ENCODE assay signal across 1 cellular context in the genomic region with DNA sequence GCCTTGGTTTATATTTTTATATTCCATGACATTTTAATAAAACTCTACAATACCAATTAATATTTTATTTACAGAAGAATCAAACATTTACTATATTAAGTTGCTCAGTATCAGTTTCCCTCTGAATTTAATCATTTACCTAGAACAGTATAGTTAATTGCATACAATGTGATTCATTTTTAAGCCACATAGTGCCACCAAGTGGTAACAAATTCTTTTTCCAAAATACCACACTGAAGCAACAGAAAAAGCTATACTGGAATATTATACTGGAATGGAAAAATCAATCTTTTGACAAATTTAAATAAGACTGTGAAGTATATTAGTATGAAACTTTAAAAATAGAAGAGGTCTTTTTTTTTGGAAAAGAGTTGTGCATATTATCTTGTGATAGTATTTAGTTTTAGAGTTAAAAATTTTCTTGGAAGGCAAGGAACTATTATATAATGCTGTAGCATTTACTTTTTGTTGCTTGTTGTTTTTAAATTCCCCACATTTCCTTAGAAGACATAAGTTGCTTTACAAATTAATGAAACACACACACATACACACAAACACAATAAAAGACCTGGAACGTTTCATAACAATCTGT.
TF ChIP-seq lines count a peak whose summit lies in the region.

No MANE protein-coding gene starts in this region.

TF ChIP-seq in HCT116, 20 proteins besides CTCF, POLR2A, EP300 and RAD21 (continued from another document):
- TF ChIP-seq, protein P1, sequence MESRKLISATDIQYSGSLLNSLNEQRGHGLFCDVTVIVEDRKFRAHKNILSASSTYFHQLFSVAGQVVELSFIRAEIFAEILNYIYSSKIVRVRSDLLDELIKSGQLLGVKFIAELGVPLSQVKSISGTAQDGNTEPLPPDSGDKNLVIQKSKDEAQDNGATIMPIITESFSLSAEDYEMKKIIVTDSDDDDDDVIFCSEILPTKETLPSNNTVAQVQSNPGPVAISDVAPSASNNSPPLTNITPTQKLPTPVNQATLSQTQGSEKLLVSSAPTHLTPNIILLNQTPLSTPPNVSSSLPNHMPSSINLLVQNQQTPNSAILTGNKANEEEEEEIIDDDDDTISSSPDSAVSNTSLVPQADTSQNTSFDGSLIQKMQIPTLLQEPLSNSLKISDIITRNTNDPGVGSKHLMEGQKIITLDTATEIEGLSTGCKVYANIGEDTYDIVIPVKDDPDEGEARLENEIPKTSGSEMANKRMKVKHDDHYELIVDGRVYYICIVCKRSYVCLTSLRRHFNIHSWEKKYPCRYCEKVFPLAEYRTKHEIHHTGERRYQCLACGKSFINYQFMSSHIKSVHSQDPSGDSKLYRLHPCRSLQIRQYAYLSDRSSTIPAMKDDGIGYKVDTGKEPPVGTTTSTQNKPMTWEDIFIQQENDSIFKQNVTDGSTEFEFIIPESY (IDR thresholded peaks at IDR 0.05; ENCODE audit: extremely low read depth, insufficient replicate concordance, low read length): no peak
